1 cellular context compared by ENCODE assay signal in genomic region chr2:241036964-241037421, GRCh38.
TF ChIP-seq lines count a peak whose summit lies in the region.

No MANE protein-coding gene starts in this region.

TF ChIP-seq in SK-N-SH, 30 proteins besides CTCF, POLR2A, EP300 and RAD21 (continued from another document):
- TF ChIP-seq IRF3 (IDR thresholded peaks at IDR 0.05; ENCODE audit: low read depth, low read length) (no peak), TCF12 (IDR thresholded peaks at IDR 0.05) (no peak), MEF2A (IDR thresholded peaks at IDR 0.05; ENCODE audit: borderline replicate concordance, low read depth) (no peak), USF2 (IDR thresholded peaks at IDR 0.05; ENCODE audit: borderline replicate concordance, low read depth, low read length) (no peak), SIN3A (IDR thresholded peaks at IDR 0.05; ENCODE audit: borderline replicate concordance, low read depth, low read length) (no peak), GATA2 (CRISPR knock-in tag; IDR thresholded peaks at IDR 0.05) (no peak), TAF1 (IDR thresholded peaks at IDR 0.05; ENCODE audit: borderline replicate concordance, low read depth, low read length) (no peak), USF1 (IDR thresholded peaks at IDR 0.05; ENCODE audit: borderline replicate concordance, low read depth) (no peak), RXRA (IDR thresholded peaks at IDR 0.05; ENCODE audit: borderline replicate concordance, low read depth) (no peak), POLR2AphosphoS5 (IDR thresholded peaks at IDR 0.05; ENCODE audit: low read depth, low read length) (no peak), MAX (IDR thresholded peaks at IDR 0.05; ENCODE audit: low read depth) (no peak), GABPA (IDR thresholded peaks at IDR 0.05; ENCODE audit: low read depth) (no peak), TEAD4 (IDR thresholded peaks at IDR 0.05; ENCODE audit: borderline replicate concordance, insufficient read depth) (no peak), RCOR1 (IDR thresholded peaks at IDR 0.05; ENCODE audit: low read length) (no peak), NFIC (IDR thresholded peaks at IDR 0.05; ENCODE audit: borderline replicate concordance) (no peak)
